ENCODE assay signal across 1 cellular context in genomic region chr14:40417777-40418401, GRCh38.
TF ChIP-seq lines count a peak whose summit lies in the region.

No MANE protein-coding gene starts in this region.

TF ChIP-seq in HCT116, 20 proteins besides CTCF, POLR2A, EP300 and RAD21 (continued from another document):
- no peak for TF ChIP-seq ZNF274 (IDR thresholded peaks at IDR 0.05; ENCODE audit: low read depth, low read length)
- no peak for TF ChIP-seq ZFX (IDR thresholded peaks at IDR 0.05)
- TF ChIP-seq JUND (IDR thresholded peaks at IDR 0.05): no peak
- TF ChIP-seq SP1 (IDR thresholded peaks at IDR 0.05; ENCODE audit: low read depth): no peak
- no peak for TF ChIP-seq FOSL1 (IDR thresholded peaks at IDR 0.05; ENCODE audit: low read depth)
- no peak for TF ChIP-seq TCF7L2 (IDR thresholded peaks at IDR 0.05; ENCODE audit: borderline replicate concordance, extremely low read depth, insufficient read depth, insufficient read length)
- no peak for TF ChIP-seq POLR2AphosphoS5 (IDR thresholded peaks at IDR 0.05; ENCODE audit: low read depth, low read length)
- TF ChIP-seq YY1 (IDR thresholded peaks at IDR 0.05; ENCODE audit: extremely low read depth, insufficient replicate concordance, low read depth, low read length): no peak
- TF ChIP-seq EZH2phosphoT487 (IDR thresholded peaks at IDR 0.05; ENCODE audit: borderline replicate concordance): no peak
- no peak for TF ChIP-seq SIN3A (IDR thresholded peaks at IDR 0.05; ENCODE audit: low read depth)
